In the genomic region with DNA sequence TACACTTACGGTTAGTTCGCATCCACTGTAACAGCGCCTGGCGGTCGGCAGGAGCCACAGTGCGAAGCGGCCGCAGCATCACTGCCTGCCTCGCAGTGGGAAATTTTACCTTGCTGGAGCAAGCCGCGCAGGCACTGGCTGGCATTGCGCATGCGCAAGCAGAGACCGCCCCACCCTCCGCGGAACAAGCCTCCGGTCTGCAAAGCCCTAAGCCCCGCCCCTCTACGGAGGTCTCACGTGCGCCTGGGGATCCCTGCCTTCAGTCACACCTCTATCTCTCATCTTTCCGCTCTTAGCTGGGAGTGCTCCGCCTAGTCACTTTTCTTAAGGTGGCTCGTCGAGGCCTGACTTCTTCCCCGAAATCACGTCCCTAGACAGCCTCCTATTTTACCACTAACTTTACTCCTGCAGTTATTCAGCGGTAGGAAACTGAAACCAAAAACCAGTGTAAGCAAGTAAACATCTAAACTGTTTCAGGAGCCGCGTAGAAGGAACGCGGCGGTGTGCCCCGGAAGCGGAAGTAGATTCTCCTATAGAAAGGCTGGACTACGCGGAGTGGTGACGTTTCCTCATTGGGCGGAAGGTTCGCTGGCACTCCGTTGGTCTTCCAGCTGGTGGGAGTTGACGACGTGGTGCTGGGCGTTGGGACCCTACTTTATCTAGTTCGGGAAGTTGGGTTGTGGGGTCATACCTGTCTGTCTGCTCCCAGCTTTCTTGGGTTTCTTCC, we compare ENCODE assay signal across 8 cellular contexts. TPM values are rescaled to one million over a fixed set of nuclear protein-coding genes. Genes with fewer than 3 reads are reported as not detected.
DNase-seq lines count a peak whose midpoint lies in the region; ATAC-seq and TF ChIP-seq lines count a peak whose summit lies in the region.

Gene SRP54, plus strand, starts transcription at position 572 of the 727 bp plus-strand sequence. CDS start 13,718 bp downstream, outside the sequence.

- TF ChIP-seq CTCF in AG09319 (IDR thresholded peaks at IDR 0.05; ENCODE audit: low read depth, low read length) (peak; percentile 13), WI38 (IDR thresholded peaks at IDR 0.05; ENCODE audit: low read depth, low read length) (peak; percentile 29; the same call in 1 of the 2 replicates), cardiac fibroblast (IDR thresholded peaks at IDR 0.05; ENCODE audit: low read depth, low read length) (peak; percentile 36), smooth muscle cell (IDR thresholded peaks at IDR 0.05; ENCODE audit: borderline replicate concordance, insufficient read depth, poor library complexity, severe bottlenecking) (no peak)

- under 1% methylated on average over 44 of the region's 45 CpGs for WGBS in smooth muscle cell (ENCODE audit: low lambda C conversion rate)

- peaks cover 21% of the 10 kb centered on the region for H3K4me1 ChIP-seq in smooth muscle cell (ENCODE audit: low read depth)

- DNase-seq in AG09319 (ENCODE audit: extremely low read depth, low read depth) = peak; percentile 96
- DNase-seq in NCI-H2227 treated with DMSO at 0.1 percent for 48 hours (lab: John Stamatoyannopoulos, UW) = peak; percentile 99
- DNase-seq in cardiac fibroblast (ENCODE audit: low read depth in 2 of 2) = peak; percentile 98 to 99
- DNase-seq in iPS-NIHi7 (ENCODE audit: extremely low spot score) = peak; percentile 99
- peak; percentile 89 for DNase-seq in smooth muscle cell (lab: John Stamatoyannopoulos, UW; ENCODE audit: unreplicated experiment)

- peak within 1 kb of the TSS; percentile 88 for H3K9ac ChIP-seq in smooth muscle cell (ENCODE audit: low read depth)

- peaks cover 54% of the 10 kb centered on the region for H3K79me2 ChIP-seq in smooth muscle cell (ENCODE audit: low read depth)

- peak within 1 kb of the TSS; percentile 90 for H3K4me2 ChIP-seq in smooth muscle cell

- peaks cover 5% of the 10 kb centered on the region for H3F3A ChIP-seq in smooth muscle cell (ENCODE audit: low read depth)

- in situ Hi-C loops in GM18951 (cut with MboI; ENCODE audit: low sequenced_read_pairs, unreplicated experiment) = no loop called here

- peaks cover 34% of the 10 kb centered on the region for H4K20me1 ChIP-seq in smooth muscle cell (ENCODE audit: low read depth)

- peak; percentile 87 for ATAC-seq in HG03175 (IDR thresholded peaks at IDR 0.05; ENCODE audit: unreplicated experiment)

- no peaks in the 10 kb centered on the region for H3K9me3 ChIP-seq in smooth muscle cell (replicated peaks; ENCODE audit: low read depth)

- TF ChIP-seq POLR2A in GM18951 (IDR thresholded peaks at IDR 0.05; ENCODE audit: extremely low read depth, insufficient read depth, insufficient read length) = peak; percentile 97

- peak within 1 kb of the TSS; percentile 79 for H2AFZ ChIP-seq in smooth muscle cell (ENCODE audit: low read depth)

- H3K4me3 ChIP-seq in WI38 (ENCODE audit: low read depth, low read length) (peak within 1 kb of the TSS; percentile 86), cardiac fibroblast (replicated peaks in 1 of 2; ENCODE audit: low read depth in 2 of 2, low read length in 2 of 2) (peak within 1 kb of the TSS; percentile 74 to 83), smooth muscle cell (peak within 1 kb of the TSS; percentile 63)

- peak within 1 kb of the TSS; percentile 95 for H3K27ac ChIP-seq in smooth muscle cell (ENCODE audit: low read depth)

- no peaks in the 10 kb centered on the region for H3K36me3 ChIP-seq in smooth muscle cell (ENCODE audit: low read depth)

- no peaks in the 10 kb centered on the region for H3K27me3 ChIP-seq in smooth muscle cell (ENCODE audit: low read depth)

RNA-seq across cellular contexts. Expression of gene SRP54, which starts in this region (rescaled TPM):
- total RNA-seq in smooth muscle cell = 111 and 129 TPM in 2 replicates
- polyA plus RNA-seq in smooth muscle cell = 76.4 and 79.4 TPM in 2 replicates

Comparison
In these comparisons a context has a peak if more than half of its experiments do, and no peak if none do; other contexts are left out.
1. Peak in every context shown above with its lines: DNase-seq, ATAC-seq, H3K4me3 ChIP-seq and H3K27ac ChIP-seq.